Comparison of ENCODE assay signal across 10 cellular contexts in genomic region chr10:127012769-127013152, GRCh38.
A peak's percentile ranks its signal among the peaks of the same experiment; 100 is the strongest.
DNase-seq lines count a peak whose midpoint lies in the region; ATAC-seq, FAIRE-seq and TF ChIP-seq lines count a peak whose summit lies in the region.
"Had no signal": no experiment of that assay in that cellular context is flagged by ENCODE, and none has a peak within 500 bp of the region (broad histone marks: within the 10 kb centered on the region; RNA-seq: fewer than 3 reads in every experiment).

No MANE protein-coding gene starts in this region.

- H3K23ac ChIP-seq in mesendoderm (ENCODE audit: low read length): no peak overlapping the region

- no peak overlapping the region for H2BK5ac ChIP-seq in mesendoderm (ENCODE audit: low read length)

- no peak overlapping the region for H3K56ac ChIP-seq in mesendoderm (ENCODE audit: low read length)

- H3K36me3 ChIP-seq in BLaER1 (no peaks in the 10 kb centered on the region), endothelial cell of umbilical vein (ENCODE audit: control insufficient read depth in 2 of 2, extremely low read depth in 1 of 2, insufficient read depth in 2 of 2, low read length in 2 of 2) (peaks cover 3 to 16% of the 10 kb centered on the region in 2 experiments), mesendoderm (ENCODE audit: control insufficient read depth, insufficient read depth, low read length) (no peaks in the 10 kb centered on the region), SK-N-SH (replicated peaks in 1 of 2; ENCODE audit: control insufficient read depth in 1 of 2, insufficient read depth in 2 of 2, low read length in 1 of 2) (peaks cover 14 to 22% of the 10 kb centered on the region in 2 experiments)

- H3K9me2 ChIP-seq in SK-N-SH: no peaks in the 10 kb centered on the region

- H3K9me3 ChIP-seq in BLaER1: no peaks in the 10 kb centered on the region
- H3K9me3 ChIP-seq in endothelial cell of umbilical vein (replicated peaks; ENCODE audit: control insufficient read depth, insufficient read depth, low read length): no peaks in the 10 kb centered on the region
- no peaks in the 10 kb centered on the region for H3K9me3 ChIP-seq in SK-N-SH

- no peak overlapping the region for H3K4ac ChIP-seq in mesendoderm (ENCODE audit: low read depth, low read length)

- no peak overlapping the region for H3K27ac Mint-ChIP-seq in activated naive CD4-positive, alpha-beta T cell treated with anti-CD3 and anti-CD28 coated beads for 36 hours
- H3K27ac Mint-ChIP-seq: CD8-positive, alpha-beta T cell had no signal

- H4K20me1 ChIP-seq in BLaER1: no peaks in the 10 kb centered on the region
- no peaks in the 10 kb centered on the region for H4K20me1 ChIP-seq in endothelial cell of umbilical vein (replicated peaks; ENCODE audit: control insufficient read depth, extremely low read depth, insufficient read depth, low read length)
- H4K20me1 ChIP-seq in SK-N-SH (ENCODE audit: insufficient read depth): no peaks in the 10 kb centered on the region

- no peak for TF ChIP-seq CTCF in endothelial cell of umbilical vein (IDR thresholded peaks at IDR 0.05; ENCODE audit: extremely low read depth in 1 of 2, insufficient read depth in 1 of 2, low read depth in 1 of 2, low read length in 2 of 2)
- no peak for TF ChIP-seq CTCF in SK-N-SH (IDR thresholded peaks at IDR 0.05)

- POLR2A ChIA-PET in endothelial cell of umbilical vein (lab: Charles Lee) (no interaction called here), SK-N-SH (lab: Yijun Ruan, JAX) (no interaction called here)

- H2BK15ac ChIP-seq in mesendoderm (replicated peaks; ENCODE audit: low read depth): no peak overlapping the region

- no peak overlapping the region for H3K18ac ChIP-seq in mesendoderm (ENCODE audit: low read length)

- WGBS in mesendoderm (ENCODE audit: extremely low coverage, insufficient coverage, low lambda C conversion rate): no CpG with 5 or more reads among the region's 10 CpGs
- 82% methylated on average over 10 of the region's 10 CpGs for WGBS in SK-N-SH (ENCODE audit: low lambda C conversion rate)

- intact Hi-C loops in endothelial cell of umbilical vein (cut with micrococcal nuclease): no loop called here
- intact Hi-C loops in activated naive CD4-positive, alpha-beta T cell treated with anti-CD3 and anti-CD28 coated beads for 36 hours (cut with micrococcal nuclease): no loop called here

- H3K9ac ChIP-seq in BLaER1 (no peak overlapping the region), endothelial cell of umbilical vein (replicated peaks; ENCODE audit: extremely low read depth, insufficient read depth, low read length) (no peak overlapping the region), mesendoderm (ENCODE audit: low read length) (no peak overlapping the region), SK-N-SH (no peak overlapping the region)

- H3K9me3 Mint-ChIP-seq in activated naive CD4-positive, alpha-beta T cell treated with anti-CD3 and anti-CD28 coated beads for 36 hours: no peaks in the 10 kb centered on the region
- H3K9me3 Mint-ChIP-seq: CD8-positive, alpha-beta T cell had no signal

- H4K8ac ChIP-seq in mesendoderm (ENCODE audit: low read depth, low read length): no peak overlapping the region

- no peak overlapping the region for H2AK5ac ChIP-seq in mesendoderm (ENCODE audit: low read length)

- no peak for TF ChIP-seq POLR2A in endothelial cell of umbilical vein (IDR thresholded peaks at IDR 0.05; ENCODE audit: low read depth, low read length)

- BruUV-seq in endothelial cell of umbilical vein (replicated peaks; lab: Mats Ljungman, UMichigan): no TSS peak

- no peaks in the 10 kb centered on the region for H3K79me2 ChIP-seq in endothelial cell of umbilical vein (ENCODE audit: control insufficient read depth, insufficient read depth, low read length)
- H3K79me2 ChIP-seq in mesendoderm (ENCODE audit: control insufficient read depth, insufficient read depth, low read length): no peaks in the 10 kb centered on the region
- no peaks in the 10 kb centered on the region for H3K79me2 ChIP-seq in SK-N-SH (ENCODE audit: insufficient read depth)

- no peak overlapping the region for H4K5ac ChIP-seq in mesendoderm (ENCODE audit: low read length)

- no peaks in the 10 kb centered on the region for H3K9me1 ChIP-seq in endothelial cell of umbilical vein (replicated peaks; ENCODE audit: control insufficient read depth, extremely low read depth, insufficient read depth, low read length)

- FAIRE-seq in endothelial cell of umbilical vein (lab: Jason Lieb, UNC): peak; percentile 43

- H3K79me1 ChIP-seq in mesendoderm (ENCODE audit: low read length): peaks cover 2% of the 10 kb centered on the region

- DNase-seq in NCI-H2029 treated with DMSO at 0.1 percent for 48 hours (lab: John Stamatoyannopoulos, UW) (peak; percentile 23), endothelial cell of umbilical vein (ENCODE audit: low read depth, low spot score) (peak; percentile 50), mesendoderm (peak; percentile 27), SK-N-SH (no peak), NCI-H446 treated with DMSO at 0.1 percent for 48 hours (lab: John Stamatoyannopoulos, UW) (no peak)
- no peak for DNase-seq in activated naive CD4-positive, alpha-beta T cell treated with anti-CD3 and anti-CD28 coated beads for 36 hours
- DNase-seq: CD8-positive, alpha-beta T cell; T-helper 9 cell had no signal

- no peak overlapping the region for H3K27ac ChIP-seq in BLaER1
- no peak overlapping the region for H3K27ac ChIP-seq in endothelial cell of umbilical vein (ENCODE audit: insufficient read depth, low read depth, low read length)
- no peak overlapping the region for H3K27ac ChIP-seq in mesendoderm (ENCODE audit: low read depth, low read length)
- H3K27ac ChIP-seq in SK-N-SH (ENCODE audit: low read depth in 2 of 2, low read length in 1 of 2): no peak overlapping the region

- ATAC-seq in GM21576 (IDR thresholded peaks at IDR 0.05; ENCODE audit: unreplicated experiment): no peak
- ATAC-seq: CD8-positive, alpha-beta T cell had no signal

- H3K4me1 ChIP-seq in BLaER1 (peaks cover 13% of the 10 kb centered on the region), endothelial cell of umbilical vein (ENCODE audit: control insufficient read depth, extremely low read depth, insufficient read depth, low read length) (no peaks in the 10 kb centered on the region), mesendoderm (ENCODE audit: control insufficient read depth, low read depth, low read length) (peaks cover 2% of the 10 kb centered on the region), SK-N-SH (ENCODE audit: control insufficient read depth in 1 of 2, insufficient read depth in 2 of 2, low read depth in 1 of 2, low read length in 1 of 2) (peaks cover 0 to 9% of the 10 kb centered on the region in 2 experiments; a peak in 1 of 4 replicates)

- peaks cover 8% of the 10 kb centered on the region for H3K27me3 Mint-ChIP-seq in activated naive CD4-positive, alpha-beta T cell treated with anti-CD3 and anti-CD28 coated beads for 36 hours (ENCODE audit: low read depth)

- no peaks in the 10 kb centered on the region for H3K36me3 Mint-ChIP-seq in activated naive CD4-positive, alpha-beta T cell treated with anti-CD3 and anti-CD28 coated beads for 36 hours (ENCODE audit: low read depth)
- H3K36me3 Mint-ChIP-seq: CD8-positive, alpha-beta T cell had no signal

- H3K4me3 Mint-ChIP-seq in activated naive CD4-positive, alpha-beta T cell treated with anti-CD3 and anti-CD28 coated beads for 36 hours: no peak overlapping the region
- H3K4me3 Mint-ChIP-seq: CD8-positive, alpha-beta T cell had no signal

- H2BK120ac ChIP-seq in mesendoderm (ENCODE audit: low read depth, low read length): no peak overlapping the region

- H3K4me3 ChIP-seq in BLaER1 (no peak overlapping the region), endothelial cell of umbilical vein (replicated peaks in 1 of 3; ENCODE audit: insufficient read depth in 1 of 3, low read depth in 1 of 3, low read length in 3 of 3) (no peak overlapping the region), mesendoderm (ENCODE audit: low read length) (no peak overlapping the region), SK-N-SH (ENCODE audit: low read depth in 2 of 2, low read length in 1 of 2) (no peak overlapping the region)

- no peak for TF ChIP-seq EP300 in SK-N-SH (IDR thresholded peaks at IDR 0.05; ENCODE audit: borderline replicate concordance in 1 of 2, low read depth in 1 of 2, low read length in 1 of 2)

- H2AFZ ChIP-seq in endothelial cell of umbilical vein (ENCODE audit: low read depth, low read length): no peak overlapping the region
- H2AFZ ChIP-seq in SK-N-SH (ENCODE audit: low read depth): no peak overlapping the region

- dilution Hi-C loops in endothelial cell of umbilical vein (cut with MboI; ENCODE audit: extremely low pct_ligation_motif_present, low sequenced_read_pairs): no loop called here

- H3F3A ChIP-seq in SK-N-SH (replicated peaks; ENCODE audit: insufficient read depth): no peaks in the 10 kb centered on the region

- peak overlapping the region; percentile 39; the same call in 1 of the 2 replicates for H3K4me2 ChIP-seq in BLaER1
- no peak overlapping the region for H3K4me2 ChIP-seq in endothelial cell of umbilical vein (ENCODE audit: insufficient read depth, low read length)
- no peak overlapping the region for H3K4me2 ChIP-seq in mesendoderm (ENCODE audit: low read length)
- no peak overlapping the region for H3K4me2 ChIP-seq in SK-N-SH

- TF ChIP-seq RAD21 in SK-N-SH (IDR thresholded peaks at IDR 0.05; ENCODE audit: low read length): no peak

- H3K27me3 ChIP-seq in BLaER1: no peaks in the 10 kb centered on the region
- H3K27me3 ChIP-seq in endothelial cell of umbilical vein (ENCODE audit: control insufficient read depth in 2 of 2, insufficient read depth in 2 of 2, low read length in 2 of 2): no peaks in the 10 kb centered on the region
- no peaks in the 10 kb centered on the region for H3K27me3 ChIP-seq in mesendoderm (ENCODE audit: insufficient read depth, low read length, poor library complexity)
- no peaks in the 10 kb centered on the region for H3K27me3 ChIP-seq in SK-N-SH (ENCODE audit: insufficient read depth)

- no peaks in the 10 kb centered on the region for H3K4me1 Mint-ChIP-seq in activated naive CD4-positive, alpha-beta T cell treated with anti-CD3 and anti-CD28 coated beads for 36 hours (ENCODE audit: low read depth)

- CTCF ChIA-PET in endothelial cell of umbilical vein (lab: Charles Lee) (interaction anchor here (1.1 kb wide), 1 partner anchor 1078 kb away, joined by 4 read pairs; no protein-coding TSS in a partner anchor), SK-N-SH (lab: Yijun Ruan, JAX) (no interaction called here)
- CTCF ChIA-PET in activated naive CD4-positive, alpha-beta T cell treated with anti-CD3 and anti-CD28 coated beads for 36 hours (lab: Charles Lee): no interaction called here

TF ChIP-seq in endothelial cell of umbilical vein, 7 proteins besides CTCF, POLR2A, EP300 and RAD21:
- TF ChIP-seq MAX (IDR thresholded peaks at IDR 0.05; ENCODE audit: insufficient read depth, insufficient read length): no peak

TF ChIP-seq in SK-N-SH, 30 proteins besides CTCF, POLR2A, EP300 and RAD21 (continues in another document):
- no peak for TF ChIP-seq NRF1 (IDR thresholded peaks at IDR 0.05; ENCODE audit: low read depth, low read length)
- TF ChIP-seq FOXM1 (IDR thresholded peaks at IDR 0.05; ENCODE audit: low read depth): no peak
- no peak for TF ChIP-seq GABPA (IDR thresholded peaks at IDR 0.05; ENCODE audit: low read depth)
- TF ChIP-seq SIN3A (IDR thresholded peaks at IDR 0.05; ENCODE audit: borderline replicate concordance, low read depth, low read length): no peak
- TF ChIP-seq MEF2A (IDR thresholded peaks at IDR 0.05; ENCODE audit: borderline replicate concordance, low read depth): no peak
- TF ChIP-seq ELF1 (IDR thresholded peaks at IDR 0.05): no peak
- TF ChIP-seq JUND (IDR thresholded peaks at IDR 0.05): no peak

Comparison
In these comparisons a context has a peak if more than half of its experiments do, and no peak if none do; other contexts are left out.
1. DNase-seq: peak in NCI-H2029 treated with DMSO at 0.1 percent for 48 hours (single experiment), endothelial cell of umbilical vein (single experiment) and mesendoderm (single experiment); none in SK-N-SH (single experiment), activated naive CD4-positive, alpha-beta T cell treated with anti-CD3 and anti-CD28 coated beads for 36 hours (single experiment) and NCI-H446 treated with DMSO at 0.1 percent for 48 hours (single experiment).